Comparison of ENCODE assay signal across 13 cellular contexts in genomic region chr2:138274421-138275291, GRCh38.
DNase-seq lines count a peak whose midpoint lies in the region; ATAC-seq and TF ChIP-seq lines count a peak whose summit lies in the region.
"Had no signal": no experiment of that assay in that cellular context is flagged by ENCODE, and none has a peak within 500 bp of the region (broad histone marks: within the 10 kb centered on the region; RNA-seq: fewer than 3 reads in every experiment).

No MANE protein-coding gene starts in this region.

- H3K18ac ChIP-seq in mesendoderm (ENCODE audit: low read length), result no peak overlapping the region

- no peaks in the 10 kb centered on the region for H3K36me3 ChIP-seq in mesendoderm (ENCODE audit: control insufficient read depth, insufficient read depth, low read length)
- H3K36me3 ChIP-seq: gastrocnemius medialis, neutrophil had no signal

- no peaks in the 10 kb centered on the region for H3K27me3 ChIP-seq in mesendoderm (ENCODE audit: insufficient read depth, low read length, poor library complexity)
- H3K27me3 ChIP-seq: gastrocnemius medialis, neutrophil had no signal

- H3K9ac ChIP-seq in mesendoderm (ENCODE audit: low read length), result no peak overlapping the region

- H3K4me1 ChIP-seq in mesendoderm (ENCODE audit: control insufficient read depth, low read depth, low read length), result peaks cover 7% of the 10 kb centered on the region
- H3K4me1 ChIP-seq: gastrocnemius medialis had no signal

- peak overlapping the region; percentile 85 for H2BK15ac ChIP-seq in mesendoderm (replicated peaks; ENCODE audit: low read depth)

- no peaks in the 10 kb centered on the region for H3K79me2 ChIP-seq in mesendoderm (ENCODE audit: control insufficient read depth, insufficient read depth, low read length)

- no peak overlapping the region for H3K27ac ChIP-seq in mesendoderm (ENCODE audit: low read depth, low read length)
- H3K27ac ChIP-seq: gastrocnemius medialis, neutrophil had no signal

- H2BK5ac ChIP-seq in mesendoderm (ENCODE audit: low read length), result peak overlapping the region; percentile 10

- peak; percentile 84 for DNase-seq in EH (ENCODE audit: low read depth)
- DNase-seq in NCI-H226, result peak; percentile 72
- peak; percentile 38 for DNase-seq in choroid plexus epithelial cell (ENCODE audit: low read depth)
- no peak for DNase-seq in mesendoderm
- DNase-seq in RPMI8226, result no peak
- DNase-seq in erythroblast (lab: John Stamatoyannopoulos, UW), result no peak
- no peak for DNase-seq in chondrocyte (ENCODE audit: low spot score)
- DNase-seq: activated CD4-positive, alpha-beta T cell treated with anti-CD3 and anti-CD28 coated beads, Interleukin-2, amount 50 U/mL, for 4 hours; activated effector memory CD4-positive, alpha-beta T cell treated with anti-CD3 and anti-CD28 coated beads, Interleukin-2, amount 50 U/mL, for 16 hours; gastrocnemius medialis; T-helper 1 cell had no signal

- no peak overlapping the region for H3K4ac ChIP-seq in mesendoderm (ENCODE audit: low read depth, low read length)

- H3K36me3 Mint-ChIP-seq in chondrocyte (ENCODE audit: low read depth), result no peaks in the 10 kb centered on the region

- H2BK120ac ChIP-seq in mesendoderm (ENCODE audit: low read depth, low read length), result no peak overlapping the region

- ATAC-seq in GM19463 (IDR thresholded peaks at IDR 0.05; ENCODE audit: unreplicated experiment), result no peak
- ATAC-seq: gastrocnemius medialis had no signal

- no CpG with 5 or more reads among the region's 3 CpGs for WGBS in mesendoderm (ENCODE audit: extremely low coverage, insufficient coverage, low lambda C conversion rate)

- H3K23ac ChIP-seq in mesendoderm (ENCODE audit: low read length), result no peak overlapping the region

- H2AK5ac ChIP-seq in mesendoderm (ENCODE audit: low read length), result no peak overlapping the region

- no peak overlapping the region for H3K4me2 ChIP-seq in mesendoderm (ENCODE audit: low read length)

- no peak overlapping the region for H4K5ac ChIP-seq in mesendoderm (ENCODE audit: low read length)

- H3K27ac Mint-ChIP-seq in chondrocyte (ENCODE audit: unreplicated experiment), result no peak overlapping the region

- no peak overlapping the region for H3K4me3 Mint-ChIP-seq in chondrocyte (ENCODE audit: unreplicated experiment)

- H3K4me3 ChIP-seq in choroid plexus epithelial cell (ENCODE audit: low read depth, low read length), result no peak overlapping the region
- no peak overlapping the region for H3K4me3 ChIP-seq in mesendoderm (ENCODE audit: low read length)
- H3K4me3 ChIP-seq: gastrocnemius medialis had no signal

- TF ChIP-seq CTCF in choroid plexus epithelial cell (conservative IDR thresholded peaks at IDR 0.05; ENCODE audit: low read depth, low read length), result no peak
- no peak for TF ChIP-seq CTCF in chondrocyte (IDR thresholded peaks at IDR 0.05)

- peak overlapping the region; percentile 65 for H3K56ac ChIP-seq in mesendoderm (ENCODE audit: low read length)

- H3K27me3 Mint-ChIP-seq in chondrocyte (ENCODE audit: low read depth), result no peaks in the 10 kb centered on the region

- H3K79me1 ChIP-seq in mesendoderm (ENCODE audit: low read length), result no peaks in the 10 kb centered on the region

- H3K9me3 Mint-ChIP-seq in chondrocyte (ENCODE audit: low read depth), result peaks cover 3% of the 10 kb centered on the region

- H4K8ac ChIP-seq in mesendoderm (ENCODE audit: low read depth, low read length), result no peak overlapping the region

- TF ChIP-seq POLR2A in erythroblast (IDR thresholded peaks at IDR 0.05; ENCODE audit: low read length), result no peak

- peaks cover 32% of the 10 kb centered on the region for H3K4me1 Mint-ChIP-seq in chondrocyte (ENCODE audit: low read depth)

Comparison
In these comparisons a context has a peak if more than half of its experiments do, and no peak if none do; other contexts are left out.
1. DNase-seq: peak in EH (single experiment), NCI-H226 (single experiment) and choroid plexus epithelial cell (single experiment); none in mesendoderm (single experiment), RPMI8226 (single experiment), erythroblast (0 of 2) and chondrocyte (single experiment).